ENCODE assay signal across 1 cellular context in the genomic region with DNA sequence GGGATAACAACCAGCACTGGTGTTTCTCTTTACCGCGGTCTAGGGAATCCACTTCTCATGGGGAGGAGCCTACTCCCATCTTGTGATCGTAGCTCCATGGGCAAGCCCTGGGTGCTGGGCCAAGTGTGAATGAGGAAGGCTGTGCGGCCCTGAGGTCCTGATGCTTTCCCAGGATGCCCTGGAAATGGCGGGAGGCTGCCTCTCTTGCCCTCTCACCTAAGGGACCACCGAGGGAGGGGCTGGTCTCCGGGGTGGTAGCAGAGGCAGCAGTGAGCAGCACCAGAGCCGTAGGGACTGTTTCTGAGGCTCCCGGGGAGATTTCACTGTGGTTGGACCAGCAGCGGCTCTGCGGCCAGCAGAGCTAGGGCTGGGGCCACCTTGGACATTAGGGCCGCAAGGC.
TF ChIP-seq lines count a peak whose summit lies in the region.

No MANE protein-coding gene starts in this region.

TF ChIP-seq in HepG2, 621 proteins besides CTCF, POLR2A, EP300 and RAD21 (continued from another document):
- TF ChIP-seq ZNF687 (CRISPR knock-in tag; IDR thresholded peaks at IDR 0.05), result peak; percentile 11; the same call in 1 of the 2 replicates
- TF ChIP-seq MED1 (CRISPR knock-in tag; IDR thresholded peaks at IDR 0.05), result no peak
- no peak for TF ChIP-seq KDM5B (CRISPR knock-in tag; IDR thresholded peaks at IDR 0.05; ENCODE audit: borderline replicate concordance)
